1 cellular context compared by ENCODE assay signal in the genomic region with DNA sequence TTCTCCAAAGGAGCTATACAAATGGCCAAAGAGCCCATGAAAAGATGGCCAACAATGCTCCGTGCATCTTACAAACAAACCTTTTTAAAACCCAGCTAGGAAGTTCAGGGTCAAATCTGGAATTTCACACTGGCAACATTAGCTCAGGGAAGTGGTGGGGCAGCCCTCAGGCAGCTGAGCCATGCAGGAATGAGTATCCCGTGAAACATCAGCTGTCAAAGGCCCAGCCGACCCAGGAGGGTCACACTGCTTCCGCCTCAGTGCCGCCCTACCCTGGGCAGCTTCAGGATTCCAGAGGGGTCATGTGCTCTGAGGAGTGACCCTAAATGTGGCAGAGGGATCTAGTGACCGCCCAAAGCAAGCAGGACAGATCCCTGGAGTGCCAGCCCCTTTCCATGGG.
TF ChIP-seq lines count a peak whose summit lies in the region.

No MANE protein-coding gene starts in this region.

TF ChIP-seq in IMR-90, 13 proteins besides CTCF, POLR2A, EP300 and RAD21:
- TF ChIP-seq BHLHE40 (IDR thresholded peaks at IDR 0.05; ENCODE audit: low read depth, low read length) (no peak), MAFK (IDR thresholded peaks at IDR 0.05; ENCODE audit: low read depth, low read length) (no peak), CEBPB (IDR thresholded peaks at IDR 0.05; ENCODE audit: low read depth, low read length) (no peak), SMC3 (IDR thresholded peaks at IDR 0.05; ENCODE audit: low read depth, low read length) (no peak), MXI1 (IDR thresholded peaks at IDR 0.05; ENCODE audit: borderline replicate concordance, low read depth, low read length) (no peak), NFE2L2 (IDR thresholded peaks at IDR 0.05; ENCODE audit: low read depth, low read length) (no peak), RCOR1 (IDR thresholded peaks at IDR 0.05; ENCODE audit: insufficient replicate concordance, low read length) (no peak), MAZ (IDR thresholded peaks at IDR 0.05; ENCODE audit: borderline replicate concordance, low read depth, low read length) (no peak), FOS (IDR thresholded peaks at IDR 0.05; ENCODE audit: low read depth, low read length) (no peak), RFX5 (IDR thresholded peaks at IDR 0.05; ENCODE audit: low read depth, low read length) (no peak), CHD1 (IDR thresholded peaks at IDR 0.05; ENCODE audit: low read depth, low read length) (no peak)
- TF ChIP-seq, protein P1, sequence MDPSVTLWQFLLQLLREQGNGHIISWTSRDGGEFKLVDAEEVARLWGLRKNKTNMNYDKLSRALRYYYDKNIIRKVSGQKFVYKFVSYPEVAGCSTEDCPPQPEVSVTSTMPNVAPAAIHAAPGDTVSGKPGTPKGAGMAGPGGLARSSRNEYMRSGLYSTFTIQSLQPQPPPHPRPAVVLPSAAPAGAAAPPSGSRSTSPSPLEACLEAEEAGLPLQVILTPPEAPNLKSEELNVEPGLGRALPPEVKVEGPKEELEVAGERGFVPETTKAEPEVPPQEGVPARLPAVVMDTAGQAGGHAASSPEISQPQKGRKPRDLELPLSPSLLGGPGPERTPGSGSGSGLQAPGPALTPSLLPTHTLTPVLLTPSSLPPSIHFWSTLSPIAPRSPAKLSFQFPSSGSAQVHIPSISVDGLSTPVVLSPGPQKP (IDR thresholded peaks at IDR 0.05; ENCODE audit: borderline replicate concordance, low read depth, low read length): no peak
- TF ChIP-seq, protein P2, sequence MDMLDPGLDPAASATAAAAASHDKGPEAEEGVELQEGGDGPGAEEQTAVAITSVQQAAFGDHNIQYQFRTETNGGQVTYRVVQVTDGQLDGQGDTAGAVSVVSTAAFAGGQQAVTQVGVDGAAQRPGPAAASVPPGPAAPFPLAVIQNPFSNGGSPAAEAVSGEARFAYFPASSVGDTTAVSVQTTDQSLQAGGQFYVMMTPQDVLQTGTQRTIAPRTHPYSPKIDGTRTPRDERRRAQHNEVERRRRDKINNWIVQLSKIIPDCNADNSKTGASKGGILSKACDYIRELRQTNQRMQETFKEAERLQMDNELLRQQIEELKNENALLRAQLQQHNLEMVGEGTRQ (IDR thresholded peaks at IDR 0.05; ENCODE audit: low read depth, low read length): no peak
TF ChIP-seq in IMR-90: peak in this region for 0.
